In the genomic region with DNA sequence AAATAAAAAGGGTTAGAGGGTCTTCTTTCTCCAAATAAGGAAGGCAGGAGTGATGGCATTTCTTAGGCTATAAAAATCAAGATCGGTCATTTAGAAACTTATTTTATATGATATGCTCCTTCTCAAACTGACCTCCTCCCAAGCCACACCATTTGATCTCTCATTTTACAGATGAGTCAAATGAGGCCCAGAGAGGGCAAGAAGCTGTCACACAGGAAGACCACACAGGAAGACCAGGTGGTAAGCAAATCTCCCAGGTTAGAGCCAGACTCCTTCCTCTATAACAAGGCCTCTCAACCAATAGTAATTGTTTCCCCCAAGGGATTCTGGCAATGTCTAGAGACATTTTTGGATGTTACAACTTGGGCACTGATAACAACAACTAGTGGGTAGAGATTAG, we compare ENCODE assay signal across 13 cellular contexts. TPM values are rescaled to one million over a fixed set of nuclear protein-coding genes. Genes with fewer than 3 reads are reported as not detected.
A peak's percentile ranks its signal among the peaks of the same experiment; 100 is the strongest.
DNase-seq lines count a peak whose midpoint lies in the region; ATAC-seq and TF ChIP-seq lines count a peak whose summit lies in the region.
"Had no signal": no experiment of that assay in that cellular context is flagged by ENCODE, and none has a peak within 500 bp of the region (broad histone marks: within the 10 kb centered on the region; RNA-seq: fewer than 3 reads in every experiment).

No MANE protein-coding gene starts in this region.

- H3K9me3 Mint-ChIP-seq in activated naive CD4-positive, alpha-beta T cell treated with anti-CD3 and anti-CD28 coated beads, Interleukin-2, amount 50 U/mL, for 24 hours, result no peaks in the 10 kb centered on the region
- H3K9me3 Mint-ChIP-seq in activated CD8-positive, alpha-beta T cell treated with anti-CD3 and anti-CD28 coated beads for 36 hours, result no peaks in the 10 kb centered on the region
- H3K9me3 Mint-ChIP-seq: activated T-cell treated with anti-CD3 and anti-CD28 coated beads, Interleukin-2, amount 50 U/mL, for 4 hours had no signal

- POLR2A ChIA-PET in activated CD8-positive, alpha-beta T cell treated with anti-CD3 and anti-CD28 coated beads for 36 hours (lab: Charles Lee), result interaction anchor here (6.1 kb wide), 1 partner anchor 12 kb away, joined by 33 read pairs; a partner anchor contains a TSS

- H3K27me3 Mint-ChIP-seq in activated naive CD4-positive, alpha-beta T cell treated with anti-CD3 and anti-CD28 coated beads, Interleukin-2, amount 50 U/mL, for 24 hours, result no peaks in the 10 kb centered on the region
- no peaks in the 10 kb centered on the region for H3K27me3 Mint-ChIP-seq in activated CD8-positive, alpha-beta T cell treated with anti-CD3 and anti-CD28 coated beads for 36 hours

- DNase-seq in activated naive CD4-positive, alpha-beta T cell treated with Interleukin-2 at 50 U/mL for 16 hours, result no peak
- peak; percentile 54 for DNase-seq in activated CD8-positive, alpha-beta T cell treated with anti-CD3 and anti-CD28 coated beads for 36 hours
- no peak for DNase-seq in stimulated activated naive CD8-positive, alpha-beta T cell treated with anti-CD3 and anti-CD28 coated beads, Interleukin-15, Interleukin-2, amounts not matched to agents 100 U/mL and 50 U/mL, for 24 hours
- DNase-seq in COLO829 (ENCODE audit: low spot score) (no peak), NCI-H2171 (lab: John Stamatoyannopoulos, UW) (no peak)
- no peak for DNase-seq in stimulated activated CD4-positive, alpha-beta T cell treated with anti-CD3 and anti-CD28 coated beads, Interleukin-15, amount 100 ng/mL, for 24 hours
- DNase-seq: activated T-cell treated with anti-CD3 and anti-CD28 coated beads, Interleukin-2, amount 50 U/mL, for 4 hours; esophagus squamous epithelium; RPMI8226; sigmoid colon; thyroid gland had no signal

- H3K27ac Mint-ChIP-seq in activated naive CD4-positive, alpha-beta T cell treated with anti-CD3 and anti-CD28 coated beads, Interleukin-2, amount 50 U/mL, for 24 hours, result peak overlapping the region; percentile 51
- H3K27ac Mint-ChIP-seq in activated CD8-positive, alpha-beta T cell treated with anti-CD3 and anti-CD28 coated beads for 36 hours, result no peak overlapping the region

- H3K36me3 Mint-ChIP-seq in activated naive CD4-positive, alpha-beta T cell treated with anti-CD3 and anti-CD28 coated beads, Interleukin-2, amount 50 U/mL, for 24 hours, result peaks cover 24% of the 10 kb centered on the region
- peaks cover 70% of the 10 kb centered on the region for H3K36me3 Mint-ChIP-seq in activated CD8-positive, alpha-beta T cell treated with anti-CD3 and anti-CD28 coated beads for 36 hours (ENCODE audit: low read depth)

- peak; percentile 64 for ATAC-seq in HG02759 (IDR thresholded peaks at IDR 0.05; ENCODE audit: unreplicated experiment)
- peak; percentile 87 for ATAC-seq in activated CD8-positive, alpha-beta T cell treated with anti-CD3 and anti-CD28 coated beads for 36 hours
- ATAC-seq in stimulated activated naive CD8-positive, alpha-beta T cell treated with anti-CD3 and anti-CD28 coated beads, Interleukin-15, Interleukin-2, amounts not matched to agents 100 U/mL and 50 U/mL, for 24 hours, result peak; percentile 90

- H3K4me1 Mint-ChIP-seq in activated naive CD4-positive, alpha-beta T cell treated with anti-CD3 and anti-CD28 coated beads, Interleukin-2, amount 50 U/mL, for 24 hours, result peaks cover 72% of the 10 kb centered on the region
- peaks cover 65% of the 10 kb centered on the region for H3K4me1 Mint-ChIP-seq in activated CD8-positive, alpha-beta T cell treated with anti-CD3 and anti-CD28 coated beads for 36 hours (ENCODE audit: low read depth)

- CTCF ChIA-PET in activated CD8-positive, alpha-beta T cell treated with anti-CD3 and anti-CD28 coated beads for 36 hours (lab: Charles Lee), result no interaction called here

- TF ChIP-seq CTCF in activated CD8-positive, alpha-beta T cell treated with anti-CD3 and anti-CD28 coated beads for 36 hours (IDR thresholded peaks at IDR 0.05), result no peak

- H3K4me3 Mint-ChIP-seq in activated naive CD4-positive, alpha-beta T cell treated with anti-CD3 and anti-CD28 coated beads, Interleukin-2, amount 50 U/mL, for 24 hours, result no peak overlapping the region
- H3K4me3 Mint-ChIP-seq in activated CD8-positive, alpha-beta T cell treated with anti-CD3 and anti-CD28 coated beads for 36 hours, result no peak overlapping the region
- H3K4me3 Mint-ChIP-seq: activated T-cell treated with anti-CD3 and anti-CD28 coated beads, Interleukin-2, amount 50 U/mL, for 4 hours had no signal

- intact Hi-C loops in activated CD8-positive, alpha-beta T cell treated with anti-CD3 and anti-CD28 coated beads for 36 hours (cut with micrococcal nuclease), result no loop called here

RNA-seq across cellular contexts. Expression of a gene that starts 13.8 kb away (rescaled TPM):
- total RNA-seq in activated CD8-positive, alpha-beta T cell treated with anti-CD3 and anti-CD28 coated beads for 36 hours, result 10 to 100 TPM; 48.4 to 64.2 TPM
